Comparison of ENCODE assay signal across 16 cellular contexts in genomic region chr2:158529379-158530110, GRCh38.
DNase-seq lines count a peak whose midpoint lies in the region; ATAC-seq, FAIRE-seq and TF ChIP-seq lines count a peak whose summit lies in the region.
"Had no signal": no experiment of that assay in that cellular context is flagged by ENCODE, and none has a peak within 500 bp of the region (broad histone marks: within the 10 kb centered on the region; RNA-seq: fewer than 3 reads in every experiment).

No MANE protein-coding gene starts in this region.

- no peak overlapping the region for H3K4me3 ChIP-seq in A549
- H3K4me3 ChIP-seq in K562 = no peak overlapping the region
- H3K4me3 ChIP-seq in gastroesophageal sphincter = no peak overlapping the region
- no peak overlapping the region for H3K4me3 ChIP-seq in dorsolateral prefrontal cortex
- no peak overlapping the region for H3K4me3 ChIP-seq in aorta (ENCODE audit: low read length in 2 of 2)
- H3K4me3 ChIP-seq in left ventricle myocardium inferior = no peak overlapping the region
- H3K4me3 ChIP-seq: BLaER1, MG63, uterus had no signal

- TF ChIP-seq POLR2A in A549 (IDR thresholded peaks at IDR 0.05; ENCODE audit: low read length) = no peak
- no peak for TF ChIP-seq POLR2A in K562 (conservative IDR thresholded peaks at IDR 0.05)
- TF ChIP-seq POLR2A in gastroesophageal sphincter (IDR thresholded peaks at IDR 0.05) = no peak

- no peaks in the 10 kb centered on the region for H3K9me1 ChIP-seq in K562 (ENCODE audit: control insufficient read depth, insufficient read depth, low read length)

- WGBS in A549 (ENCODE audit: missing lambda C conversion rate) = 82% methylated on average over 3 of the region's 3 CpGs
- 75% methylated on average over 3 of the region's 3 CpGs for WGBS in K562 (ENCODE audit: insufficient coverage, low coverage, missing lambda C conversion rate)
- 54 to 57% methylated on average over 3 of the region's 3 CpGs for WGBS in gastroesophageal sphincter (ENCODE audit: low coverage in 1 of 2), 2 donors
- WGBS in aorta, 2 donors = 76 to 78% methylated on average over 3 of the region's 3 CpGs

- FAIRE-seq in A549 (lab: Jason Lieb, UNC) (no peak), K562 (lab: Jason Lieb, UNC) (no peak)
- FAIRE-seq: GM18507 had no signal

- in situ Hi-C loops in K562 (cut with MboI) = no loop called here

- no peak overlapping the region for H2AFZ ChIP-seq in K562 (ENCODE audit: low read depth, low read length)

- no peak overlapping the region for H3K27ac ChIP-seq in A549
- H3K27ac ChIP-seq in K562 (ENCODE audit: extremely low read depth, low read depth, low read length) = no peak overlapping the region
- H3K27ac ChIP-seq in gastroesophageal sphincter = peak overlapping the region in 3 of 4 donors; percentile 15 to 53 (median 33)
- H3K27ac ChIP-seq in dorsolateral prefrontal cortex = peak overlapping the region in 12 of 59 donors; percentile 1 to 44 (median 19)
- H3K27ac ChIP-seq in aorta (ENCODE audit: low read depth in 1 of 2, low read length in 2 of 2) = no peak overlapping the region
- H3K27ac ChIP-seq in left ventricle myocardium inferior (replicated peaks) = no peak overlapping the region
- H3K27ac ChIP-seq: BLaER1, uterus had no signal

- H3K9ac ChIP-seq in K562 (ENCODE audit: insufficient read depth in 1 of 2, low read depth in 2 of 2, low read length in 2 of 2) = no peak overlapping the region
- H3K9ac ChIP-seq: BLaER1 had no signal

- POLR2A ChIA-PET in A549 (lab: Yijun Ruan, JAX) (interaction anchor here (1.6 kb wide), 1 partner anchor 27 kb away, joined by 4 read pairs; no protein-coding TSS in a partner anchor), K562 (lab: Yijun Ruan, JAX) (interaction anchor here (0.6 to 2.0 kb wide), 7 partner anchors 10 to 29 kb away, joined by 3 to 10 read pairs (median 4); no protein-coding TSS in a partner anchor)

- H3K9me3 ChIP-seq in A549 (no peaks in the 10 kb centered on the region), K562 (replicated peaks; ENCODE audit: control insufficient read depth, insufficient read depth, low read depth, low read length) (no peaks in the 10 kb centered on the region), gastroesophageal sphincter (no peaks in the 10 kb centered on the region), aorta (ENCODE audit: control insufficient read depth, low read length) (no peaks in the 10 kb centered on the region), left ventricle myocardium inferior (replicated peaks) (no peaks in the 10 kb centered on the region)
- H3K9me3 ChIP-seq: BLaER1, MG63, uterus had no signal

- no peak for TF ChIP-seq CTCF in A549 (IDR thresholded peaks at IDR 0.05)
- no peak for TF ChIP-seq CTCF in K562 (IDR thresholded peaks at IDR 0.05 in 2 of 3, conservative IDR thresholded peaks at IDR 0.05 in 1 of 3; ENCODE audit: insufficient read depth in 2 of 3, low read depth in 1 of 3, low read length in 3 of 3)
- no peak for TF ChIP-seq CTCF in gastroesophageal sphincter (IDR thresholded peaks at IDR 0.05)
- TF ChIP-seq CTCF in dorsolateral prefrontal cortex (IDR thresholded peaks at IDR 0.05 in 54 of 56, conservative IDR thresholded peaks at IDR 0.05 in 2 of 56; ENCODE audit: low read depth in 1 of 56, partially characterized antibody in 56 of 56) = no peak
- no peak for TF ChIP-seq CTCF in left ventricle myocardium inferior (IDR thresholded peaks at IDR 0.05; ENCODE audit: borderline replicate concordance)

- H3K4me1 ChIP-seq in A549 (no peaks in the 10 kb centered on the region), K562 (replicated peaks in 1 of 2; ENCODE audit: control insufficient read depth in 2 of 2, insufficient read depth in 2 of 2, low read length in 2 of 2) (no peaks in the 10 kb centered on the region), gastroesophageal sphincter (peaks cover 0 to 22% (median 0%) of the 10 kb centered on the region in 3 donors), aorta (ENCODE audit: control insufficient read depth in 1 of 2, insufficient read depth in 2 of 2, low read length in 2 of 2) (no peaks in the 10 kb centered on the region), left ventricle myocardium inferior (no peaks in the 10 kb centered on the region)
- H3K4me1 ChIP-seq: BLaER1, uterus had no signal

- TF ChIP-seq EP300 in A549 (IDR thresholded peaks at IDR 0.05) (no peak), K562 (IDR thresholded peaks at IDR 0.05; ENCODE audit: low read length) (no peak), gastroesophageal sphincter (IDR thresholded peaks at IDR 0.05) (no peak)

- TF ChIP-seq RAD21 in A549 (conservative IDR thresholded peaks at IDR 0.05 in 1 of 2, IDR thresholded peaks at IDR 0.05 in 1 of 2) (no peak), K562 (CRISPR knock-in tag; conservative IDR thresholded peaks at IDR 0.05 in 1 of 2, IDR thresholded peaks at IDR 0.05 in 1 of 2) (no peak)

- peaks cover 9% of the 10 kb centered on the region; the same call in 1 of the 3 replicates for H3K79me2 ChIP-seq in K562 (ENCODE audit: control insufficient read depth, insufficient read depth, low read length)

- CTCF ChIA-PET in A549 (lab: Yijun Ruan, JAX) = interaction anchor here (0.5 to 1.6 kb wide), 4 partner anchors 11 to 24 kb away, joined by 3 read pairs; no protein-coding TSS in a partner anchor
- CTCF ChIA-PET in K562 (lab: Yijun Ruan, JAX; ENCODE audit: low intra/inter-chr PET ratio) = interaction anchor here (0.6 kb wide), 1 partner anchor 52 kb away, joined by 8 read pairs; no protein-coding TSS in a partner anchor

- no peaks in the 10 kb centered on the region for H3K27me3 ChIP-seq in K562 (ENCODE audit: control insufficient read depth in 2 of 2, insufficient read depth in 2 of 2, low read length in 2 of 2)
- H3K27me3 ChIP-seq in gastroesophageal sphincter = no peaks in the 10 kb centered on the region
- H3K27me3 ChIP-seq in dorsolateral prefrontal cortex = no peaks in the 10 kb centered on the region
- no peaks in the 10 kb centered on the region for H3K27me3 ChIP-seq in aorta (ENCODE audit: control insufficient read depth in 1 of 2, insufficient read depth in 2 of 2, low read length in 1 of 2)
- no peaks in the 10 kb centered on the region for H3K27me3 ChIP-seq in left ventricle myocardium inferior (ENCODE audit: low read depth)
- H3K27me3 ChIP-seq: BLaER1, MG63, uterus had no signal

- intact Hi-C loops in K562 (cut with micrococcal nuclease) = no loop called here
- intact Hi-C loops in dorsolateral prefrontal cortex (cut with DNase I) = no loop called here
- intact Hi-C loops in aorta (cut with DNase I) = no loop called here
- intact Hi-C loops in left ventricle myocardium inferior (cut with micrococcal nuclease) = no loop called here

- BruUV-seq in K562 (replicated peaks; lab: Mats Ljungman, UMichigan) = no TSS peak

- H3K4me2 ChIP-seq in A549 = no peak overlapping the region
- no peak overlapping the region for H3K4me2 ChIP-seq in K562 (ENCODE audit: insufficient read depth, low read length)
- H3K4me2 ChIP-seq: BLaER1 had no signal

- ATAC-seq in A549 (peak; percentile 43 to 58; a peak in 4 of 6 replicates), K562 (peak; percentile 53; the same call in 2 of the 3 replicates), gastroesophageal sphincter (no peak), aorta (ENCODE audit: low FRiP score) (no peak)

- DNase-seq in A549 (ENCODE audit: low read depth in 1 of 2, low spot score in 1 of 2) (no peak), GM04504 (ENCODE audit: low read depth) (peak; percentile 67), K562 (ENCODE audit: extremely low read depth in 1 of 4, low spot score in 3 of 4) (no peak), Ammon's horn (ENCODE audit: low spot score) (no peak), dorsolateral prefrontal cortex (no peak), aorta (no peak), left ventricle myocardium inferior (no peak)
- DNase-seq: activated CD4-positive, alpha-beta T cell treated with anti-CD3 and anti-CD28 coated beads, Interleukin-2, amount 50 U/mL, for 4 hours; erythroblast; GOT3; MG63; OCI-M1; uterus had no signal

- H4K20me1 ChIP-seq in K562 (replicated peaks; ENCODE audit: control insufficient read depth, insufficient read depth, low read length) = no peaks in the 10 kb centered on the region
- H4K20me1 ChIP-seq: BLaER1 had no signal

- H3K36me3 ChIP-seq in K562 (ENCODE audit: control insufficient read depth, insufficient read depth, low read length) = peaks cover 17% of the 10 kb centered on the region; the same call in 2 of the 3 replicates
- no peaks in the 10 kb centered on the region for H3K36me3 ChIP-seq in gastroesophageal sphincter
- no peaks in the 10 kb centered on the region for H3K36me3 ChIP-seq in aorta (ENCODE audit: control insufficient read depth in 1 of 2, insufficient read depth in 2 of 2, low read length in 1 of 2)
- H3K36me3 ChIP-seq in left ventricle myocardium inferior = peaks cover 7% of the 10 kb centered on the region
- H3K36me3 ChIP-seq: BLaER1, MG63, uterus had no signal

TF ChIP-seq in A549, 52 proteins besides CTCF, POLR2A, EP300 and RAD21 (continues in another document):
- no peak for TF ChIP-seq CBX8 (IDR thresholded peaks at IDR 0.05)
- no peak for TF ChIP-seq EHMT2 (IDR thresholded peaks at IDR 0.05; ENCODE audit: low read depth)
- no peak for TF ChIP-seq CBX2 (IDR thresholded peaks at IDR 0.05; ENCODE audit: borderline replicate concordance, low read depth)
- TF ChIP-seq TP53 (CRISPR knock-in tag; IDR thresholded peaks at IDR 0.05) = no peak
- no peak for TF ChIP-seq HEYL (CRISPR knock-in tag; IDR thresholded peaks at IDR 0.05)

TF ChIP-seq in K562, 482 proteins besides CTCF, POLR2A, EP300 and RAD21 (continues in another document):
- no peak for TF ChIP-seq PATZ1 (CRISPR knock-in tag; IDR thresholded peaks at IDR 0.05; ENCODE audit: borderline replicate concordance)
- TF ChIP-seq KLF16 (IDR thresholded peaks at IDR 0.05) = no peak
- no peak for TF ChIP-seq ZNF282 (CRISPR knock-in tag; IDR thresholded peaks at IDR 0.05)
- no peak for TF ChIP-seq SRF (CRISPR knock-in tag; IDR thresholded peaks at IDR 0.05)
- TF ChIP-seq ZNF785 (CRISPR knock-in tag; IDR thresholded peaks at IDR 0.05) = no peak
- TF ChIP-seq SRSF1 (IDR thresholded peaks at IDR 0.05; ENCODE audit: low read depth, low read length) = no peak
- TF ChIP-seq EHMT2 (IDR thresholded peaks at IDR 0.05) = no peak
- TF ChIP-seq ZNF274 (IDR thresholded peaks at IDR 0.05; ENCODE audit: borderline replicate concordance, low read depth, low read length) = no peak

Comparison
In these comparisons a context has a peak if more than half of its experiments do, and no peak if none do; other contexts are left out.
1. ATAC-seq: peak in A549 (2 of 2) and K562 (single experiment); none in gastroesophageal sphincter (single experiment) and aorta (single experiment).
2. H3K27ac ChIP-seq: peak in gastroesophageal sphincter (3 of 4); none in A549 (0 of 2), K562 (single experiment), aorta (0 of 2) and left ventricle myocardium inferior (single experiment).